ENCODE assay signal across 9 cellular contexts in the genomic region with DNA sequence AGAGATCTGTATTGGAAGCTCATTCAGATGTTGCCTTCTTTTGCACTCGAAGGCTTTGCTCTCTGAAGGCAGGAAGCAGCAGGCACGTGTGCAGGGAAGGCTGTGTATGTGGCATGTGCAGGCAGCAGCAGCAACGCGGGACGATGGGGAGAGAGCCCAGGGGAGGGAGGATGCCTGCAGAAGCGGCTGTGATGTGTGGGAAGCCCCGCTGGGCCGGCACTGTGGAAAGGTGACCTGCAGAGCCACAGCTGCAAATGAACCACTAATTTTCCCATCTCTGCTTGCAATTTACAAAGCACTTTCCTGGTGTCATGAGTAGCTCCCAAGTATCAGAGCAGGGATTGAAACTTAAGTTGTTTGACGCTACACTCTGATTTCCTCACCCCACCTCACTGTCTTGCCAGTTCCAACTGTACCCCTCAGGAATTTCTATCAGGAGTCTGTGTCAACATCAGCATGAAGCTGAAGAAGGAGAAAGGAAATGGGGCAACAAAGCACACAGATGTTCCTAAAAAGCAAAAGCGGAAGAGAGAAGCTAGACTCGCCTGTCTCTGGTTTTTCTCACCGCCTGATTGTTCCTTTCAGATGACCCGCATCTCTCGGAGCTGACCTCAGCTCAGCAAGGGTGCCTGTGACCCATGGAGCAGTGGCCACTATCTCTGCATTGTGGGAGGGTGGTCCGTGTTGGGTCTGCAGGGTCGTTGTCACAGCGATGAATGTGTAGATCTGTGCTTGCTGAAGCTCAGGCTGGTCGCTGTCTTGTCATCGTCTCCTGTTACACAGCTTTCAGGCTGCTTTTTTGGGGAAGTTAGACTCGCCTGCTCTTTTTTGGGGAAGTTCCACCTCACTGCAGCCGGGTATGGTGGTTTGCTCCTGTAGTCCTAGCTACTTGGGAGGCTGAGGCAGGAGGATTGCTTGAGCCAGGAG.
DNase-seq lines count a peak whose midpoint lies in the region; ATAC-seq and TF ChIP-seq lines count a peak whose summit lies in the region.
"Had no signal": no experiment of that assay in that cellular context is flagged by ENCODE, and none has a peak within 500 bp of the region (broad histone marks: within the 10 kb centered on the region; RNA-seq: fewer than 3 reads in every experiment).

No MANE protein-coding gene starts in this region.

- no peak for TF ChIP-seq POLR2A in uterus (IDR thresholded peaks at IDR 0.05)

- H3K9me3 ChIP-seq in CD8-positive, alpha-beta memory T cell (ENCODE audit: low read length), result no peaks in the 10 kb centered on the region
- H3K9me3 ChIP-seq in adipocyte (ENCODE audit: control insufficient read depth, low read length) (no peaks in the 10 kb centered on the region), neural progenitor cell (ENCODE audit: low read depth) (no peaks in the 10 kb centered on the region), uterus (no peaks in the 10 kb centered on the region)

- H3K4me3 Mint-ChIP-seq in CD8-positive, alpha-beta memory T cell, result peak overlapping the region in 6 of 7 donors; percentile 65 to 84 (median 73)
- peak overlapping the region; percentile 78 for H3K4me3 Mint-ChIP-seq in neural progenitor cell

- POLR2A ChIA-PET in CD8-positive, alpha-beta memory T cell (lab: Charles Lee), result no interaction called here

- no peak for DNase-seq in CD8-positive, alpha-beta memory T cell
- DNase-seq in NCI-H1417 (lab: John Stamatoyannopoulos, UW) (peak in 2 of 3 experiments; percentile 74 to 81), adipocyte (ENCODE audit: low read depth) (peak; percentile 24), neural progenitor cell (ENCODE audit: low spot score) (peak; percentile 50), uterus (no peak), SW480 (ENCODE audit: low spot score) (no peak), NCI-H1048 (lab: John Stamatoyannopoulos, UW) (no peak)

- H3K27me3 ChIP-seq in CD8-positive, alpha-beta memory T cell (ENCODE audit: insufficient read depth, low read length, poor library complexity, severe bottlenecking), result no peaks in the 10 kb centered on the region
- peaks cover 3% of the 10 kb centered on the region for H3K27me3 ChIP-seq in adipocyte (replicated peaks; ENCODE audit: control insufficient read depth, insufficient read depth, low read length)
- no peaks in the 10 kb centered on the region for H3K27me3 ChIP-seq in neural progenitor cell
- H3K27me3 ChIP-seq in uterus, result no peaks in the 10 kb centered on the region

- TF ChIP-seq CTCF in neural progenitor cell (IDR thresholded peaks at IDR 0.05) (no peak), uterus (IDR thresholded peaks at IDR 0.05) (no peak)

- H3K4me3 ChIP-seq in CD8-positive, alpha-beta memory T cell (ENCODE audit: low read length), result peak overlapping the region; percentile 60
- H3K4me3 ChIP-seq in adipocyte (ENCODE audit: low read length) (peak overlapping the region; percentile 27), neural progenitor cell (peak overlapping the region; percentile 6), uterus (no peak overlapping the region)

- intact Hi-C loops in uterus (cut with DNase I; ENCODE audit: low total_unique reads), result no loop called here

- H4K20me1 ChIP-seq in neural progenitor cell (ENCODE audit: low read depth), result no peaks in the 10 kb centered on the region

- H3K9ac ChIP-seq in adipocyte (ENCODE audit: low read length), result no peak overlapping the region
- H3K9ac ChIP-seq in neural progenitor cell, result no peak overlapping the region

- peak overlapping the region in 3 of 8 donors; percentile 23 to 85 (median 44) for H3K27ac Mint-ChIP-seq in CD8-positive, alpha-beta memory T cell
- H3K27ac Mint-ChIP-seq in neural progenitor cell, result peak overlapping the region; percentile 77

- peak overlapping the region; percentile 30 for H2AFZ ChIP-seq in neural progenitor cell (replicated peaks)

- peak; percentile 79 for ATAC-seq in GM21390 (IDR thresholded peaks at IDR 0.05; ENCODE audit: unreplicated experiment)
- ATAC-seq: HCT116 had no signal

- CTCF ChIA-PET in CD8-positive, alpha-beta memory T cell (lab: Charles Lee), result interaction anchor here (0.9 kb wide), 1 partner anchor 17 kb away, joined by 3 read pairs; no protein-coding TSS in a partner anchor

- peaks cover 2 to 10% of the 10 kb centered on the region in 2 donors for H3K27me3 Mint-ChIP-seq in CD8-positive, alpha-beta memory T cell
- peaks cover 5% of the 10 kb centered on the region for H3K27me3 Mint-ChIP-seq in neural progenitor cell (ENCODE audit: insufficient read depth, low read depth)

- H3K9me3 Mint-ChIP-seq in CD8-positive, alpha-beta memory T cell, result peaks cover 0 to 2% (median 0%) of the 10 kb centered on the region in 5 donors
- H3K9me3 Mint-ChIP-seq in neural progenitor cell, result peaks cover 4% of the 10 kb centered on the region

- peak overlapping the region; percentile 23 for H3K4me2 ChIP-seq in neural progenitor cell

- peaks cover 7 to 12% (median 12%) of the 10 kb centered on the region in 3 donors for H3K4me1 Mint-ChIP-seq in CD8-positive, alpha-beta memory T cell
- peaks cover 19% of the 10 kb centered on the region for H3K4me1 Mint-ChIP-seq in neural progenitor cell

- no peaks in the 10 kb centered on the region for H3K79me2 ChIP-seq in neural progenitor cell (ENCODE audit: low read depth)

- H3K27ac ChIP-seq in CD8-positive, alpha-beta memory T cell (ENCODE audit: low read depth, low read length), result no peak overlapping the region
- H3K27ac ChIP-seq in neural progenitor cell (no peak overlapping the region), uterus (no peak overlapping the region)

- no peaks in the 10 kb centered on the region for H3K36me3 ChIP-seq in CD8-positive, alpha-beta memory T cell (ENCODE audit: insufficient read depth, low read length)
- H3K36me3 ChIP-seq in adipocyte (ENCODE audit: control insufficient read depth, insufficient read depth, low read length, severe bottlenecking), result no peaks in the 10 kb centered on the region
- no peaks in the 10 kb centered on the region for H3K36me3 ChIP-seq in neural progenitor cell
- H3K36me3 ChIP-seq in uterus, result no peaks in the 10 kb centered on the region

- H3F3A ChIP-seq in neural progenitor cell (ENCODE audit: low read depth), result peaks cover 14% of the 10 kb centered on the region

- H3K4me1 ChIP-seq in CD8-positive, alpha-beta memory T cell (ENCODE audit: insufficient read depth, low read length), result peaks cover 4% of the 10 kb centered on the region
- H3K4me1 ChIP-seq in adipocyte (ENCODE audit: control insufficient read depth, insufficient read depth, low read length) (peaks cover 8% of the 10 kb centered on the region), neural progenitor cell (peaks cover 15% of the 10 kb centered on the region), uterus (no peaks in the 10 kb centered on the region)

- H3K36me3 Mint-ChIP-seq in CD8-positive, alpha-beta memory T cell, result no peaks in the 10 kb centered on the region
- H3K36me3 Mint-ChIP-seq in neural progenitor cell, result no peaks in the 10 kb centered on the region

Comparison
In these comparisons a context has a peak if more than half of its experiments do, and no peak if none do; other contexts are left out.
1. DNase-seq: peak in NCI-H1417 (2 of 3), adipocyte (single experiment) and neural progenitor cell (single experiment); none in CD8-positive, alpha-beta memory T cell (0 of 5), uterus (0 of 2), SW480 (single experiment) and NCI-H1048 (single experiment).
2. H3K4me3 ChIP-seq: peak in CD8-positive, alpha-beta memory T cell (single experiment), adipocyte (single experiment) and neural progenitor cell (single experiment); none in uterus (0 of 2).